ENCODE assay signal across 30 cellular contexts in genomic region chr15:83982748-83983147, GRCh38.
"Had no signal": no experiment of that assay in that cellular context is flagged by ENCODE, and none has a peak within 500 bp of the region (broad histone marks: within the 10 kb centered on the region; RNA-seq: fewer than 3 reads in every experiment).

No MANE protein-coding gene starts in this region.

- FAIRE-seq: keratinocyte, pancreas, urothelium cell line had no signal

- H3K36me3 ChIP-seq: pancreas, prostate gland, thyroid gland, transverse colon, upper lobe of right lung had no signal

- H3K9me3 ChIP-seq: left ventricle myocardium inferior, mucosa of descending colon, pancreas, prostate gland, stomach, testis, thyroid gland, transverse colon, upper lobe of right lung had no signal

- H3K27me3 ChIP-seq: pancreas, stomach, testis, thyroid gland, transverse colon, upper lobe of right lung had no signal

- H3K27ac ChIP-seq: left ventricle myocardium inferior, pancreas, prostate gland, skin epidermis, stomach, testis, thyroid gland, transverse colon, upper lobe of right lung had no signal

- H3K4me3 ChIP-seq: left ventricle myocardium inferior, lung, mucosa of descending colon, pancreas, prostate gland, skin epidermis, stomach, testis, thyroid gland, transverse colon, upper lobe of right lung had no signal

- DNase-seq: hippocampal formation; kidney glomerular epithelial cell; left colon; left ventricle myocardium inferior; midbrain; mucosa of descending colon; naive thymus-derived CD4-positive, alpha-beta T cell; nucleus accumbens; pancreas; posterior cingulate gyrus; retina; right cardiac atrium; stimulated activated CD4-positive, alpha-beta T cell treated with anti-CD3 and anti-CD28 coated beads, Interleukin-12 subunit alpha, Interleukin-12 subunit beta, amount 100 ng/mL, for 4 hours; stimulated activated CD4-positive, alpha-beta T cell treated with anti-CD3 and anti-CD28 coated beads, Interleukin-15, amount 100 ng/mL, for 24 hours; stimulated activated CD4-positive, alpha-beta T cell treated with anti-CD3 and anti-CD28 coated beads, Interleukin-2, amount 100 ng/mL, for 24 hours; stimulated activated CD4-positive, alpha-beta T cell treated with anti-CD3 and anti-CD28 coated beads, Interleukin-4, amount 100 ng/mL, for 1 hour; stimulated activated naive B cell treated with anti-CD40 and anti-IgM and Interleukin-4, amounts not matched to agents 10 μg/mL and 1 μg/mL and 100 μg/mL, for 72 hours; stimulated activated naive CD8-positive, alpha-beta T cell treated with anti-CD3 and anti-CD28 coated beads, Interleukin-15, Interleukin-2, amounts not matched to agents 100 U/mL and 50 U/mL, for 24 hours; stomach; testis; thyroid gland; transverse colon; upper lobe of right lung had no signal

- ATAC-seq: left colon; mucosa of descending colon; naive thymus-derived CD4-positive, alpha-beta T cell; natural killer cell treated with Interleukin-12 subunit alpha and Interleukin-12 subunit beta and Interleukin-15 and Interleukin-18, amount 100 ng/mL, for 72 hours; pancreas; right cardiac atrium; sciatic nerve; stimulated activated naive B cell treated with anti-CD40 and anti-IgM and Interleukin-4, amounts not matched to agents 10 μg/mL and 1 μg/mL and 100 μg/mL, for 72 hours; stimulated activated naive CD8-positive, alpha-beta T cell treated with anti-CD3 and anti-CD28 coated beads, Interleukin-15, Interleukin-2, amounts not matched to agents 100 U/mL and 50 U/mL, for 24 hours; upper lobe of right lung had no signal

- H3K4me1 ChIP-seq: prostate gland, stomach, testis, thyroid gland, transverse colon, upper lobe of right lung had no signal
